Comparison of ENCODE assay signal across 11 cellular contexts in the genomic region with DNA sequence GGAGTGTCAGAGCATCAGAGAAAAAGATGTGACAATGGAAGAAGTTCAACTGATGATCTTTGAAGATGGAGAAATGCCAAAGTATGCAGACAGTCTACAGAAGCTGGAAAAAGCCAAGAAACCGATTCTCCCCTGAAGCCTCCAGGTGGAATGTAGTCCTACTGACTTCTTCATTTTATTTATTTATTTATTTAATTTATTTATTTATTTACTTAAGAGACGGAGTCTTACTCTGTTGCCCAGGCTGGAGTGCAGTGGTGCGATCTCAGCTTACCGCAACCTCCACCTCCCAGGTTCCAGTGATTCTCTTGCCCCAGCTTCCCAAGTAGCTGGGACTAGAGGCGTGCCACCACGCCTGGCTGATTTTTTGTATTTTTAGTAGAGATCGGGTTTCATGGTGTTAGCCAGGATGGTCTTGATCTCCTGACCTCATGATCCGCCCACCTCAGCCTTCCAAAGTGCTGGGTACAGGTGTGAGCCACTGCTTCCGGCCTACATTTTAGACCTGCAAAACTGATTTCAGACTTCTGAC.
"Had no signal": no experiment of that assay in that cellular context is flagged by ENCODE, and none has a peak within 500 bp of the region (broad histone marks: within the 10 kb centered on the region; RNA-seq: fewer than 3 reads in every experiment).

No MANE protein-coding gene starts in this region.

- H3K27me3 Mint-ChIP-seq: activated naive CD4-positive, alpha-beta T cell treated with anti-CD3 and anti-CD28 coated beads, Interleukin-2, amount 50 U/mL, for 24 hours; stimulated activated naive CD8-positive, alpha-beta T cell treated with anti-CD3 and anti-CD28 coated beads, Interleukin-15, amount 100 ng/mL, for 72 hours had no signal

- H3K9me3 ChIP-seq: ovary, thoracic aorta had no signal

- H3K36me3 ChIP-seq: ovary, thoracic aorta had no signal

- H3K27me3 ChIP-seq: ovary had no signal

- H3K27ac ChIP-seq: ovary, thoracic aorta, VCaP had no signal

- H3K4me3 ChIP-seq: ovary, thoracic aorta had no signal

- DNase-seq: activated CD4-positive, alpha-beta T cell treated with anti-CD3 and anti-CD28 coated beads for 4 hours; amygdala; glutamatergic neuron; ovary; stimulated activated CD4-positive, alpha-beta T cell treated with anti-CD3 and anti-CD28 coated beads, Interleukin-12 subunit alpha, Interleukin-12 subunit beta, amount 100 ng/mL, for 4 hours; stimulated activated naive CD8-positive, alpha-beta T cell treated with anti-CD3 and anti-CD28 coated beads, Interleukin-15, amount 100 ng/mL, for 72 hours had no signal

- ATAC-seq: esophagus mucosa; stimulated activated naive CD8-positive, alpha-beta T cell treated with anti-CD3 and anti-CD28 coated beads, Interleukin-15, amount 100 ng/mL, for 72 hours had no signal

- H3K27ac Mint-ChIP-seq: activated naive CD4-positive, alpha-beta T cell treated with anti-CD3 and anti-CD28 coated beads, Interleukin-2, amount 50 U/mL, for 24 hours had no signal

- H3K9me3 Mint-ChIP-seq: activated naive CD4-positive, alpha-beta T cell treated with anti-CD3 and anti-CD28 coated beads, Interleukin-2, amount 50 U/mL, for 24 hours; activated T-helper 2 cell treated with anti-CD3 and anti-CD28 coated beads, Interferon-gamma antibody, Interleukin-2, Interleukin-4, amounts not matched to agents 10 μg/mL and 5 μg/mL and 100 μg/mL, durations not matched to agents 14 hours and 24 hours and 36 hours; stimulated activated naive CD8-positive, alpha-beta T cell treated with anti-CD3 and anti-CD28 coated beads, Interleukin-15, amount 100 ng/mL, for 72 hours had no signal
